ENCODE assay signal across 13 cellular contexts in the genomic region with DNA sequence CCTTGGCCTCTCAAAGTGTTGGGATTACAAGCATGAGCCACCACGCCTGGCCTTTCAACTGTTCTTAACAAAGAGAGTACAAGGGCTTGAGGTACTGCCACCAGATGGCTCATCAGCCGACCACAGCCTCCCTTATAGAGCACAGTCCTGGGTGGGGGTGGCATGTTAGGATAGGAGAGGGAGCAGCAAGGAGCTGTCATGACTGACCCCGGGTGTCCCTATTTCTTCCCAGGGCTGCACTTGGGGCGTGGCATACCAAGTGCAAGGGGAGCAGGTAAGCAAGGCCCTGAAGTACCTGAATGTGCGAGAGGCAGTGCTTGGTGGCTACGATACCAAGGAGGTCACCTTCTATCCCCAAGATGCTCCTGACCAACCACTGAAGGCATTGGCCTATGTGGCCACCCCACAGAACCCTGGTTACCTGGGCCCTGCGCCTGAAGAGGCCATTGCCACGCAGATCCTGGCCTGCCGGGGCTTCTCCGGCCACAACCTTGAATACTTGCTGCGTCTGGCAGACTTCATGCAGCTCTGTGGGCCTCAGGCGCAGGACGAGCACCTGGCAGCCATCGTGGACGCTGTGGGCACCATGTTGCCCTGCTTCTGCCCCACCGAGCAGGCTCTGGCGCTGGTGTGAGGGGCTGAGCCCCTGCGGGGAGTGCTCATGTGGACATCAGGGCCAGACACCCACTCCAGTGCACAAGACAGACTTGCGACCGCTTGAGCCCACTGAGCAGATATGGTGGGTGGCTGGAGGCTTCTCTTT. TPM values are rescaled to one million over a fixed set of nuclear protein-coding genes. Genes with fewer than 3 reads are reported as not detected.
A peak's percentile ranks its signal among the peaks of the same experiment; 100 is the strongest.
DNase-seq lines count a peak whose midpoint lies in the region; ATAC-seq and TF ChIP-seq lines count a peak whose summit lies in the region.
"Had no signal": no experiment of that assay in that cellular context is flagged by ENCODE, and none has a peak within 500 bp of the region (broad histone marks: within the 10 kb centered on the region; RNA-seq: fewer than 3 reads in every experiment).

No MANE protein-coding gene starts in this region.

- H3K27ac Mint-ChIP-seq in MCF 10A (ENCODE audit: low read depth, unreplicated experiment) (no peak overlapping the region), glutamatergic neuron (ENCODE audit: unreplicated experiment) (no peak overlapping the region)
- peak overlapping the region; percentile 76 to 100 for H3K27ac Mint-ChIP-seq in stimulated activated naive CD8-positive, alpha-beta T cell treated with anti-CD3 and anti-CD28 coated beads, Interleukin-15, amount 100 ng/mL, for 72 hours

- H3K4me3 Mint-ChIP-seq in MCF 10A (ENCODE audit: unreplicated experiment) (peak overlapping the region; percentile 87), glutamatergic neuron (ENCODE audit: unreplicated experiment) (peak overlapping the region; percentile 93)
- peak overlapping the region; percentile 94 to 97 for H3K4me3 Mint-ChIP-seq in stimulated activated naive CD8-positive, alpha-beta T cell treated with anti-CD3 and anti-CD28 coated beads, Interleukin-15, amount 100 ng/mL, for 72 hours

- no TSS peak for BruUV-seq in MCF 10A (replicated peaks; lab: Mats Ljungman, UMichigan)

- intact Hi-C loops in MCF 10A (cut with micrococcal nuclease): no loop called here
- intact Hi-C loops in breast epithelium (cut with DNase I; ENCODE audit: low total_unique reads): no loop called here
- intact Hi-C loops in esophagus squamous epithelium (cut with DNase I): no loop called here

- WGBS in esophagus squamous epithelium, 2 donors: 42 to 74% methylated on average over 2 to 5 of the region's 20 CpGs

- TF ChIP-seq POLR2A in breast epithelium (IDR thresholded peaks at IDR 0.05) (no peak), esophagus squamous epithelium (IDR thresholded peaks at IDR 0.05) (no peak)

- H3K4me3 ChIP-seq in breast epithelium: no peak overlapping the region
- H3K4me3 ChIP-seq in WI38 (ENCODE audit: low read depth, low read length): peak overlapping the region; percentile 91
- no peak overlapping the region for H3K4me3 ChIP-seq in esophagus squamous epithelium
- H3K4me3 ChIP-seq: adrenal gland had no signal

- CTCF ChIA-PET in MCF 10A (lab: Yijun Ruan, JAX): interaction anchor here (0.6 to 7.2 kb wide), 4 partner anchors 14 to 217 kb away, joined by 3 to 59 read pairs (median 3); no protein-coding TSS in a partner anchor

- H3K27ac ChIP-seq in breast epithelium: no peak overlapping the region
- H3K27ac ChIP-seq in esophagus squamous epithelium: no peak overlapping the region
- H3K27ac ChIP-seq: adrenal gland had no signal

- POLR2A ChIA-PET in MCF 10A (lab: Yijun Ruan, JAX): interaction anchor here (0.7 kb wide), 1 partner anchor 384 kb away, joined by 3 read pairs; no protein-coding TSS in a partner anchor

- H3K36me3 ChIP-seq in breast epithelium (no peaks in the 10 kb centered on the region), esophagus squamous epithelium (no peaks in the 10 kb centered on the region)
- H3K36me3 ChIP-seq: adrenal gland had no signal

- no peak for ATAC-seq in stimulated activated naive CD8-positive, alpha-beta T cell treated with anti-CD3 and anti-CD28 coated beads, Interleukin-15, amount 100 ng/mL, for 72 hours
- no peak for ATAC-seq in HG02571 (IDR thresholded peaks at IDR 0.05; ENCODE audit: unreplicated experiment)

- H3K9me3 Mint-ChIP-seq in MCF 10A (ENCODE audit: unreplicated experiment) (no peaks in the 10 kb centered on the region), glutamatergic neuron (ENCODE audit: unreplicated experiment) (peaks cover 18% of the 10 kb centered on the region)
- H3K9me3 Mint-ChIP-seq in stimulated activated naive CD8-positive, alpha-beta T cell treated with anti-CD3 and anti-CD28 coated beads, Interleukin-15, amount 100 ng/mL, for 72 hours: no peaks in the 10 kb centered on the region

- TF ChIP-seq CTCF in MCF 10A (IDR thresholded peaks at IDR 0.05; ENCODE audit: unreplicated experiment) (no peak), breast epithelium (IDR thresholded peaks at IDR 0.05) (no peak), WI38 (IDR thresholded peaks at IDR 0.05; ENCODE audit: low read depth, low read length) (no peak), glutamatergic neuron (IDR thresholded peaks at IDR 0.05; ENCODE audit: partially characterized antibody, unreplicated experiment) (no peak), esophagus squamous epithelium (IDR thresholded peaks at IDR 0.05) (no peak)

- H3K27me3 Mint-ChIP-seq in MCF 10A (ENCODE audit: insufficient read depth, unreplicated experiment) (no peaks in the 10 kb centered on the region), glutamatergic neuron (ENCODE audit: unreplicated experiment) (peaks cover 25% of the 10 kb centered on the region)
- no peaks in the 10 kb centered on the region for H3K27me3 Mint-ChIP-seq in stimulated activated naive CD8-positive, alpha-beta T cell treated with anti-CD3 and anti-CD28 coated beads, Interleukin-15, amount 100 ng/mL, for 72 hours

- H3K27me3 ChIP-seq in breast epithelium: no peaks in the 10 kb centered on the region
- no peaks in the 10 kb centered on the region for H3K27me3 ChIP-seq in esophagus squamous epithelium
- H3K27me3 ChIP-seq: adrenal gland had no signal

- H3K36me3 Mint-ChIP-seq in MCF 10A (ENCODE audit: insufficient read depth, unreplicated experiment): peaks cover 19% of the 10 kb centered on the region
- H3K36me3 Mint-ChIP-seq in glutamatergic neuron (ENCODE audit: unreplicated experiment): no peaks in the 10 kb centered on the region

- no peaks in the 10 kb centered on the region for H3K9me3 ChIP-seq in breast epithelium
- no peaks in the 10 kb centered on the region for H3K9me3 ChIP-seq in esophagus squamous epithelium
- H3K9me3 ChIP-seq: adrenal gland had no signal

- no peaks in the 10 kb centered on the region for H3K4me1 ChIP-seq in breast epithelium
- H3K4me1 ChIP-seq in esophagus squamous epithelium: peaks cover 6 to 38% (median 14%) of the 10 kb centered on the region in 3 donors

- DNase-seq in MCF 10A (ENCODE audit: unreplicated experiment): no peak
- no peak for DNase-seq in breast epithelium (ENCODE audit: low spot score in 2 of 2)
- DNase-seq in glutamatergic neuron: no peak
- DNase-seq in stimulated activated naive CD8-positive, alpha-beta T cell treated with anti-CD3 and anti-CD28 coated beads, Interleukin-15, amount 100 ng/mL, for 72 hours: peak; percentile 13 to 50
- no peak for DNase-seq in esophagus squamous epithelium (lab: John Stamatoyannopoulos, UW)
- DNase-seq in activated gamma-delta T cell (lab: John Stamatoyannopoulos, UW): no peak
- DNase-seq: activated CD4-positive, CD25-positive, alpha-beta regulatory T cell; CD4-positive, alpha-beta memory T cell; KBM-7; stimulated activated CD4-positive, alpha-beta T cell treated with anti-CD3 and anti-CD28 coated beads, Interleukin-4, amount 100 ng/mL, for 24 hours had no signal

- H3K4me1 Mint-ChIP-seq in MCF 10A (ENCODE audit: insufficient read depth, unreplicated experiment): peaks cover 34% of the 10 kb centered on the region
- H3K4me1 Mint-ChIP-seq in glutamatergic neuron (ENCODE audit: low read depth, unreplicated experiment): peaks cover 11% of the 10 kb centered on the region
- peaks cover 80% of the 10 kb centered on the region for H3K4me1 Mint-ChIP-seq in stimulated activated naive CD8-positive, alpha-beta T cell treated with anti-CD3 and anti-CD28 coated beads, Interleukin-15, amount 100 ng/mL, for 72 hours

RNA-seq across cellular contexts. Expression of a gene that starts 2.1 kb away (rescaled TPM):
- total RNA-seq in MCF 10A (2022) (35.5 and 49.4 TPM in 2 replicates), breast epithelium (10 to 100 TPM in 1 of 3 donors, 1 to 10 TPM in 1, under 1 TPM in 1; 0.32 to 11.9 (median 2.9) TPM), glutamatergic neuron (ENCODE audit: unreplicated experiment) (45.6 TPM), esophagus squamous epithelium (10 to 100 TPM in 1 of 4 donors, 1 to 10 TPM in 2, under 1 TPM in 1; 0.76 to 16.1 (median 6.4) TPM)

RNA-seq across cellular contexts. Expression of a gene that starts 26.2 kb away (rescaled TPM):
- 0.10 TPM in 1 of 2 replicates, not detected in the other for total RNA-seq in MCF 10A (2022)
- 10 to 100 TPM in 1 of 3 donors, 1 to 10 TPM in 2; 3.5 to 10.5 (median 5.0) TPM for total RNA-seq in breast epithelium
- total RNA-seq in glutamatergic neuron (ENCODE audit: unreplicated experiment): 12.5 TPM
- total RNA-seq in esophagus squamous epithelium: 1 to 10 TPM in 3 of 4 donors, under 1 TPM in 1; 0.68 to 4.6 (median 1.3) TPM
- total RNA-seq: CD4-positive, alpha-beta memory T cell had no signal

Comparison
In these comparisons a context has a peak if more than half of its experiments do, and no peak if none do; other contexts are left out.
1. DNase-seq: peak in stimulated activated naive CD8-positive, alpha-beta T cell treated with anti-CD3 and anti-CD28 coated beads, Interleukin-15, amount 100 ng/mL, for 72 hours (2 of 2); none in MCF 10A (single experiment), breast epithelium (0 of 2), glutamatergic neuron (single experiment), esophagus squamous epithelium (single experiment) and activated gamma-delta T cell (single experiment).
2. H3K27ac Mint-ChIP-seq: peak in stimulated activated naive CD8-positive, alpha-beta T cell treated with anti-CD3 and anti-CD28 coated beads, Interleukin-15, amount 100 ng/mL, for 72 hours (2 of 2); none in MCF 10A (single experiment) and glutamatergic neuron (single experiment).
3. Peak in every context shown above with its lines, with median percentiles within 50 percentile points of each other: H3K4me3 Mint-ChIP-seq.